Comparison of ENCODE assay signal across 21 cellular contexts in the genomic region with DNA sequence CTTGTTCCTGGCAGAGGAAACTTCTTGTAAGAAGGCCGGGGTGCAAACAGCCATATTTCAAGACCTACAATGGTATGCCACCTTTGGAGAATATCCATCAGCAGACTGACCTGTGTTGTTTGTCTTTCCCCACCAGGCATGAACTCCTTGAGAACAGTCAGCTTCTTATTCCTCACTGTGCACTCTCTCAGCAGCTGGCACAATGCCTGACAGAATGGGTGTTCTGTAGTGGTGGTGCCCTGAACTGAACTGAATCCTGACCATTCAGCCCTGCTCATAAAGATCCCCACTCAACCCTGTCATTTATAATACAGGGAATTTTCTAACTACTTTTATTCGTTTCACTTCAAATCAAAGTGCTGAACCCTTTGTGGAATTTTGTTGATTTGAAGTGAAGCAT.
"Had no signal": no experiment of that assay in that cellular context is flagged by ENCODE, and none has a peak within 500 bp of the region (broad histone marks: within the 10 kb centered on the region; RNA-seq: fewer than 3 reads in every experiment).

No MANE protein-coding gene starts in this region.

- DNase-seq: effector CD4-positive, alpha-beta T cell; heart left ventricle; left cardiac atrium; left lung; mesendoderm; midbrain; naive thymus-derived CD8-positive, alpha-beta T cell; nephron progenitor cell; stimulated activated CD4-positive, alpha-beta T cell treated with anti-CD3 and anti-CD28 coated beads, Interleukin-12 subunit alpha, Interleukin-12 subunit beta, amount 100 ng/mL, for 4 hours; stimulated activated CD4-positive, alpha-beta T cell treated with anti-CD3 and anti-CD28 coated beads, Interleukin-1b, Interleukin-23, amount 100 ng/mL, for 48 hours; stimulated activated CD4-positive, alpha-beta T cell treated with anti-CD3 and anti-CD28 coated beads, Interleukin-4, amount 100 ng/mL, for 1 hour; stimulated activated CD8-positive, alpha-beta memory T cell treated with anti-CD3 and anti-CD28 coated beads, Interleukin-4, amount 100 ng/mL, for 48 hours; stimulated activated naive CD4-positive, alpha-beta T cell treated with Interleukin-2 at 50 U/mL for 16 hours; stomach; tibial artery had no signal

- H3K36me3 ChIP-seq: heart left ventricle, left lung, prostate gland, right atrium auricular region, stomach, tibial artery had no signal

- ATAC-seq: heart left ventricle; left cardiac atrium; left lung; naive thymus-derived CD8-positive, alpha-beta T cell; sciatic nerve had no signal

- H3K4me3 ChIP-seq: dorsolateral prefrontal cortex, heart left ventricle, hepatocyte, left lung, prostate gland, right atrium auricular region, smooth muscle cell, stomach, tibial artery had no signal

- H3K27me3 ChIP-seq: dorsolateral prefrontal cortex, heart left ventricle, hepatocyte, left lung, right atrium auricular region, stomach, tibial artery had no signal

- H3K27ac ChIP-seq: dorsolateral prefrontal cortex, heart left ventricle, hepatocyte, left lung, prostate gland, right atrium auricular region, stomach, tibial artery had no signal

- H3K9me3 ChIP-seq: prostate gland, right atrium auricular region, tibial artery had no signal

- H3K4me1 ChIP-seq: heart left ventricle, left lung, prostate gland, right atrium auricular region, stomach, tibial artery had no signal
